ENCODE assay signal across 9 cellular contexts in the genomic region with DNA sequence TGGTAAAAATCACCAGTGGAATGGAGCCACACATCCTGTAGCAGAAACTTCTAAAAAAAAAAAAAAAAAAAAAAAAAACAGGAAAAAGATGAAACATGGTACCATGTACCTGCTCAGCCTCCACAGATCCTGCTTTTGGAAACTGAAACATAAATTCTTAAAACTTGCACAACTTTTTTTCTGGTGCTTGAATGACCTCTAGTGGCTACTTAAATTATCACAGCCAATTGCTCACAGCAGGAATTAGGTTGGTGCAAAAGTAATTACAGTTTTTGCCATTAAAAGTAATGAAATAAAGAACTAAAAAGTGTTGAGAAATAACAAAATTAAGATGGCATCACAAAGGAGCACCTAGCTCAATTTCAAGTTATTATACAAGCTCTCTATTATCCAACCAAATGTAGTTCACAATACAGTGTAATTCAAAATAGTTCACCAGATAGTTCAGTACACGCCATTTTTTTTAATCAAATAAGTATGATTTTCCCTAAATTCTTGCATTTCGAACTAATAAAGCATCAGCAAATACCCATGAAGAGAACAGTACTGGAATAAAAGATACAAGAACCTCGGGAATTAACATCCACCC.
A peak's percentile ranks its signal among the peaks of the same experiment; 100 is the strongest.
DNase-seq lines count a peak whose midpoint lies in the region; ATAC-seq, FAIRE-seq and TF ChIP-seq lines count a peak whose summit lies in the region.
"Had no signal": no experiment of that assay in that cellular context is flagged by ENCODE, and none has a peak within 500 bp of the region (broad histone marks: within the 10 kb centered on the region; RNA-seq: fewer than 3 reads in every experiment).

No MANE protein-coding gene starts in this region.

- H3K4me3 ChIP-seq in Jurkat, Clone E6-1 (ENCODE audit: low read length) = no peak overlapping the region
- H3K4me3 ChIP-seq in stomach = no peak overlapping the region
- H3K4me3 ChIP-seq: BLaER1 had no signal

- no peaks in the 10 kb centered on the region for H3K4me1 ChIP-seq in stomach
- H3K4me1 ChIP-seq: BLaER1 had no signal

- peak in 5 of 7 experiments; percentile 27 to 73 (median 65) for TF ChIP-seq CTCF in stomach (IDR thresholded peaks at IDR 0.05)

- peaks cover 0 to 6% (median 0%) of the 10 kb centered on the region in 4 donors for H3K36me3 ChIP-seq in stomach
- H3K36me3 ChIP-seq: BLaER1 had no signal

- intact Hi-C loops in stomach (cut with DNase I; ENCODE audit: low total_unique reads) = loop anchor here (5.0 kb wide), 1 partner anchor 1299 kb away; no protein-coding TSS in a partner anchor

- no peaks in the 10 kb centered on the region for H3K9me3 ChIP-seq in stomach
- H3K9me3 ChIP-seq: BLaER1 had no signal

- H3K27ac ChIP-seq in stomach = no peak overlapping the region
- H3K27ac ChIP-seq: BLaER1 had no signal

- TF ChIP-seq POLR2A in stomach (IDR thresholded peaks at IDR 0.05) = no peak

- WGBS in stomach, 5 donors = 53 to 59% (median 56%) methylated on average over 3 of the region's 3 CpGs

- DNase-seq in DMS153 treated with DMSO at 0.1 percent for 48 hours (lab: John Stamatoyannopoulos, UW; ENCODE audit: unreplicated experiment) = peak; percentile 2
- DNase-seq in DMS153 (lab: John Stamatoyannopoulos, UW) = no peak
- DNase-seq in Jurkat, Clone E6-1 (ENCODE audit: low read depth, low spot score) = peak; percentile 31
- DNase-seq in glomerular visceral epithelial cell (ENCODE audit: extremely low spot score) = peak; percentile 50
- no peak for DNase-seq in stomach
- no peak for DNase-seq in cortex of kidney (lab: John Stamatoyannopoulos, UW)

- peak; percentile 97 for FAIRE-seq in TTC549 (lab: Jason Lieb, UNC)

- no peaks in the 10 kb centered on the region for H3K27me3 ChIP-seq in stomach
- H3K27me3 ChIP-seq: BLaER1 had no signal

- no peak for ATAC-seq in HG03025 (IDR thresholded peaks at IDR 0.05; ENCODE audit: low FRiP score, unreplicated experiment)

- TF ChIP-seq EP300 in stomach (IDR thresholded peaks at IDR 0.05) = no peak

Comparison
In these comparisons a context has a peak if more than half of its experiments do, and no peak if none do; other contexts are left out.
1. DNase-seq: peak in DMS153 treated with DMSO at 0.1 percent for 48 hours (single experiment), Jurkat, Clone E6-1 (single experiment) and glomerular visceral epithelial cell (single experiment); none in DMS153 (single experiment), stomach (single experiment) and cortex of kidney (single experiment).